In the genomic region with DNA sequence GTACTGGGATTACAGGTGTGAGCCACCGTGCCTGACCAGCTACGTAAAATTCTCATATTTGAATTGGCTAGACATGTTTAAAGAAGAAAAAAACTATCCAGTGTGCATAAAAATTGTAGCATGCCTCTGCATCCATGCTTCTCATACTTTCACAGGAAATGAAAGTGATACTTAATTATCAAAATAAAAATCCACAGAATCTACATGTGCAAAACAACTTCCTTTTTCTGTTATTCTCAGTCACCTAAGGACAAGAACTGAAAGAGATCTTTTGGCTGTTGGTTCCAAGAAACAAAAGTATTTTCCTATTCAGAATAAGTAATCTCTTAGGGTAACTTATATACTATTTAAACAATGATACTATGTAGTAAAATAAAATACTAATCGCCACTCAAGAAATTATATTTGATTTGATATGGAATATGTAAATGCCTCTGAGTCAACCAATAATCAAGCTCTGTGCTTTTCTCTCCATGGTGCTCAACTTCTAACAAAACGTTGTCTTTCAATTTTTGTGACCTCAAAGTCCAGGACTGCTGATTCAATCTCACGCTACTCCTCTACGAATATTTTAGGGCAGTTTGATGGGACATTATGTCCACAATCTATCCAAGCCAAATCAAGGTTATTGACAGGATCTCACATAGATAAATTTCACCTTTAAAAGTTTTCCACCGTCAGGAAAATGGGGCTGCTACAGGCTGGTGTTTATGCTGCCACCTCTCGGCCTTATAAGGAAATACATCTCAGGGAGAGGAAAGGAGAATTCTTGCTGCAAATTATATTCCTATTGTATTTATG, we compare ENCODE assay signal across 8 cellular contexts.
DNase-seq lines count a peak whose midpoint lies in the region; ATAC-seq and TF ChIP-seq lines count a peak whose summit lies in the region.

No MANE protein-coding gene starts in this region.

- ATAC-seq in HG03139 (IDR thresholded peaks at IDR 0.05; ENCODE audit: unreplicated experiment) (peak; percentile 41), right lobe of liver (peak; percentile 66 to 79 (median 72)), GM21825 (IDR thresholded peaks at IDR 0.05; ENCODE audit: unreplicated experiment) (no peak)

- H3K4me1 ChIP-seq in right lobe of liver, result no peaks in the 10 kb centered on the region

- intact Hi-C loops in right lobe of liver (cut with DNase I), result no loop called here

- no peak overlapping the region for H3K4me3 ChIP-seq in brain microvascular endothelial cell (ENCODE audit: low read depth, low read length)
- H3K4me3 ChIP-seq in right lobe of liver, result peak overlapping the region in 1 of 3 donors; percentile 39

- H3K27ac ChIP-seq in brain microvascular endothelial cell (no peak overlapping the region), right lobe of liver (peak overlapping the region in 1 of 3 donors; percentile 40)

- no peak for TF ChIP-seq POLR2A in right lobe of liver (IDR thresholded peaks at IDR 0.05)

- in situ Hi-C loops in GM13977 (cut with MboI; ENCODE audit: low pct_unique_long_range_greater_than_20kb, low sequenced_read_pairs, unreplicated experiment) (no loop called here), brain microvascular endothelial cell (cut with HindIII; ENCODE audit: low pct_ligation_motif_present, low sequenced_read_pairs) (no loop called here)

- H3K36me3 ChIP-seq in brain microvascular endothelial cell (replicated peaks), result no peaks in the 10 kb centered on the region
- H3K36me3 ChIP-seq in right lobe of liver, result no peaks in the 10 kb centered on the region

- peak; percentile 58 for DNase-seq in CD1c-positive myeloid dendritic cell (ENCODE audit: extremely low spot score)
- peak; percentile 50 for DNase-seq in GM13977 (ENCODE audit: low spot score)
- DNase-seq in NOMO-1 treated with DMSO at 0.1 percent for 48 hours (lab: John Stamatoyannopoulos, UW; ENCODE audit: unreplicated experiment), result peak; percentile 76
- peak; percentile 16 for DNase-seq in brain microvascular endothelial cell
- DNase-seq in right lobe of liver, result no peak
- no peak for DNase-seq in T-helper 9 cell

- H3K27me3 ChIP-seq in brain microvascular endothelial cell (replicated peaks), result no peaks in the 10 kb centered on the region
- H3K27me3 ChIP-seq in right lobe of liver, result no peaks in the 10 kb centered on the region

- 18% methylated on average over 8 of the region's 8 CpGs for WGBS in right lobe of liver (ENCODE audit: insufficient coverage, low coverage, low lambda C conversion rate, missing lambda C conversion rate)

- H3K9me3 ChIP-seq in right lobe of liver, result no peaks in the 10 kb centered on the region

- TF ChIP-seq CTCF in GM13977 (IDR thresholded peaks at IDR 0.05; ENCODE audit: extremely low read depth, insufficient read depth, missing control alignments) (peak; percentile 68), brain microvascular endothelial cell (IDR thresholded peaks at IDR 0.05; ENCODE audit: low read depth, low read length, missing control alignments) (peak; percentile 88), right lobe of liver (IDR thresholded peaks at IDR 0.05) (peak; percentile 86 to 90 (median 88))

Comparison
In these comparisons a context has a peak if more than half of its experiments do, and no peak if none do; other contexts are left out.
1. DNase-seq: peak in CD1c-positive myeloid dendritic cell (single experiment), GM13977 (single experiment), NOMO-1 treated with DMSO at 0.1 percent for 48 hours (single experiment) and brain microvascular endothelial cell (single experiment); none in right lobe of liver (0 of 3) and T-helper 9 cell (single experiment).
2. Peak in every context shown above with its lines, with median percentiles within 50 percentile points of each other: CTCF ChIP-seq.